In the genomic region with DNA sequence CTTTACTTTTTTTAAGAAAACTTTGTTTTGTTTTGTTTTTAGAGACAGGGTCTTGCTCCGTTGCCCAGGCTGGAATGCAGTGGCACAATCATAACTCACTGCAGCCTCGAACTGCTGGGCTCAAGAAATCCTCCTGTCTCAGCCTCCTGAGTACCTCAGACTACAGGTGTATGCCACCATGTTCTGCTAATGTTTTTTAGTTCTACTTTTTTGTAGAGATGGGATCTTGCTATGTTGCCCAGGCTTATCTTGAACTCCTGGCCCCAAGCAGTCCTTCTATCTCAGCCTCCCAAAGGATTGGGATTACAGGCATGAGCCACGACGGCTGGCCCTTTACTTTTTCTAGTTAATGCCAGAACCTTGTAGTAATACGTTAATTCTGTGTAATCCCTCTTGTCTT, we compare ENCODE assay signal across 31 cellular contexts.
"Had no signal": no experiment of that assay in that cellular context is flagged by ENCODE, and none has a peak within 500 bp of the region (broad histone marks: within the 10 kb centered on the region; RNA-seq: fewer than 3 reads in every experiment).

No MANE protein-coding gene starts in this region.

- H3K27ac Mint-ChIP-seq: natural killer cell; nephron; neural progenitor cell; progenitor cell of endocrine pancreas; stimulated activated naive B cell treated with anti-CD40 and anti-IgM and Interleukin-4, amounts not matched to agents 10 μg/mL and 1 μg/mL and 100 μg/mL, for 72 hours; stimulated activated naive CD8-positive, alpha-beta T cell treated with anti-CD3 and anti-CD28 coated beads, Interleukin-15, Interleukin-2, amounts not matched to agents 100 ng/mL and 50 ng/mL, for 24 hours had no signal

- H3K9me3 ChIP-seq: ovary, psoas muscle, spleen, stomach, thoracic aorta, thyroid gland, tibial nerve, upper lobe of left lung, vagina had no signal

- H3K27me3 ChIP-seq: neural progenitor cell, ovary, spleen, stomach, thyroid gland, tibial nerve, upper lobe of left lung, vagina had no signal

- FAIRE-seq: urothelium cell line had no signal

- ATAC-seq: naive thymus-derived CD4-positive, alpha-beta T cell; natural killer cell; psoas muscle; right cardiac atrium; sciatic nerve; stimulated activated effector memory CD8-positive, alpha-beta T cell treated with anti-CD3 and anti-CD28 coated beads, Interleukin-12 subunit alpha, Interleukin-12 subunit beta, amount 100 ng/mL, for 72 hours; stimulated activated naive B cell treated with anti-CD40 and anti-IgM and Interleukin-4, amounts not matched to agents 10 μg/mL and 1 μg/mL and 100 μg/mL, for 72 hours had no signal

- H3K36me3 Mint-ChIP-seq: natural killer cell had no signal

- H3K4me3 ChIP-seq: neural progenitor cell, ovary, psoas muscle, skin epidermis, smooth muscle cell, spleen, stomach, thoracic aorta, thyroid gland, tibial nerve, upper lobe of left lung, vagina had no signal

- H2AFZ ChIP-seq: neural progenitor cell, parathyroid adenoma had no signal

- H3K36me3 ChIP-seq: ovary had no signal

- DNase-seq: naive thymus-derived CD4-positive, alpha-beta T cell; natural killer cell; occipital lobe; ovary; posterior cingulate gyrus; psoas muscle; right cardiac atrium; spleen; stimulated activated CD4-positive, alpha-beta T cell treated with anti-CD3 and anti-CD28 coated beads, Interleukin-12 subunit alpha, Interleukin-12 subunit beta, amount 100 ng/mL, for 4 hours; stimulated activated CD4-positive, alpha-beta T cell treated with anti-CD3 and anti-CD28 coated beads, Interleukin-1b, Interleukin-23, amount 100 ng/mL, for 48 hours; stimulated activated CD4-positive, alpha-beta T cell treated with anti-CD3 and anti-CD28 coated beads, Interleukin-4, amount 100 ng/mL, for 1 hour; stimulated activated CD4-positive, alpha-beta T cell treated with anti-CD3 and anti-CD28 coated beads, Interleukin-4, amount 100 ng/mL, for 4 hours; stimulated activated naive B cell treated with anti-CD40 and anti-IgM and Interleukin-4, amounts not matched to agents 10 μg/mL and 1 μg/mL and 100 μg/mL, for 72 hours; stimulated activated naive CD4-positive, alpha-beta T cell treated with Interleukin-2 at 50 U/mL for 16 hours; stomach; thyroid gland; trophoblast cell; upper lobe of left lung had no signal

- H3K4me2 ChIP-seq: neural progenitor cell, smooth muscle cell had no signal

- H3K27me3 Mint-ChIP-seq: naive thymus-derived CD4-positive, alpha-beta T cell; progenitor cell of endocrine pancreas; stimulated activated naive B cell treated with anti-CD40 and anti-IgM and Interleukin-4, amounts not matched to agents 10 μg/mL and 1 μg/mL and 100 μg/mL, for 72 hours; stimulated activated naive CD8-positive, alpha-beta T cell treated with anti-CD3 and anti-CD28 coated beads, Interleukin-15, Interleukin-2, amounts not matched to agents 100 ng/mL and 50 ng/mL, for 24 hours had no signal

- H3K4me1 Mint-ChIP-seq: natural killer cell; nephron; neural progenitor cell; stimulated activated effector memory CD8-positive, alpha-beta T cell treated with anti-CD3 and anti-CD28 coated beads, Interleukin-12 subunit alpha, Interleukin-12 subunit beta, amount 100 ng/mL, for 72 hours; stimulated activated naive B cell treated with anti-CD40 and anti-IgM and Interleukin-4, amounts not matched to agents 10 μg/mL and 1 μg/mL and 100 μg/mL, for 72 hours had no signal

- H3K9ac ChIP-seq: neural progenitor cell, parathyroid adenoma had no signal

- H3K4me3 Mint-ChIP-seq: naive thymus-derived CD4-positive, alpha-beta T cell; natural killer cell; nephron; neural progenitor cell; stimulated activated effector memory CD8-positive, alpha-beta T cell treated with anti-CD3 and anti-CD28 coated beads, Interleukin-12 subunit alpha, Interleukin-12 subunit beta, amount 100 ng/mL, for 72 hours; stimulated activated naive B cell treated with anti-CD40 and anti-IgM and Interleukin-4, amounts not matched to agents 10 μg/mL and 1 μg/mL and 100 μg/mL, for 72 hours; stimulated activated naive CD8-positive, alpha-beta T cell treated with anti-CD3 and anti-CD28 coated beads, Interleukin-15, Interleukin-2, amounts not matched to agents 100 ng/mL and 50 ng/mL, for 24 hours had no signal

- H3K27ac ChIP-seq: neural progenitor cell, ovary, parathyroid adenoma, psoas muscle, skin epidermis, spleen, stomach, thoracic aorta, thyroid gland, tibial nerve, upper lobe of left lung, vagina had no signal

- H3K9me3 Mint-ChIP-seq: naive thymus-derived CD4-positive, alpha-beta T cell; natural killer cell; nephron; neural progenitor cell; stimulated activated effector memory CD8-positive, alpha-beta T cell treated with anti-CD3 and anti-CD28 coated beads, Interleukin-12 subunit alpha, Interleukin-12 subunit beta, amount 100 ng/mL, for 72 hours; stimulated activated naive B cell treated with anti-CD40 and anti-IgM and Interleukin-4, amounts not matched to agents 10 μg/mL and 1 μg/mL and 100 μg/mL, for 72 hours; stimulated activated naive CD8-positive, alpha-beta T cell treated with anti-CD3 and anti-CD28 coated beads, Interleukin-15, Interleukin-2, amounts not matched to agents 100 ng/mL and 50 ng/mL, for 24 hours had no signal

- H3K4me1 ChIP-seq: neural progenitor cell, parathyroid adenoma, psoas muscle, spleen, thyroid gland, vagina had no signal
